Comparison of ENCODE assay signal across 8 cellular contexts in the genomic region with DNA sequence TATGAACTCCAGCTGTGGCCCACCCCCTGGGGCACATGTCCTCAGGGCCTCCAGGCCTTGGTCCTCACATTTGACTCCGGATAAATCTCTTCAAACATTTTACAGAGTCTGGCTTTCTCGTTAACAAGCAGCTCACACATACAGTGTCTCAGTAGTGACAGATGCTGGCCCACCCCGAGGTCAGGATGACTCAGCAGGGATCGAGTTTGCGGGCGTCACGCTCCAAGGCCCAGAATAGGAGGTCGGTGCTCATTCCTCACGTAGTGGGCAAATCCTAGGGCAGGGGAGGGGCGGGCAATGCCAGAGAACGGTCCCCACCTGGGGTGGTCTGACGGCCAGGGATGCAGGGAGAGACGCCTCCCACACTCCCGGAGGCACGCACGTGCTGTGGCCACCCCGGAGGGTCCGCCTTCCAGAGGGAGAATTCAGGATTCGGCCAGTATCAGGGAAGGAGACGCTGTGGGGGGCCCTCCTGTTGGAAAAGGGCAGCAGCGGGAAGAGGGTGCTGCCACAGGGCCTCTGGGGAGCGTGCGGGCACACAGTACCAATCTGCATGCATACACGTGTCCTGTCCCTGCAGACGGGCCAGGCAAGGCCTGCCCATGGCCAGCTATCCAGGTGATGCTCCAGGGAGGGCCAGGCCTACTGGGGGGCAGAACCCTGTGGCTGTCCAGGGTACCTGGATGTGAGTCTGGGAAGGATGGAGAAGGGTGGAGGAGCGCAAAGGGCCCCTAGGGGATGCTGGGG. TPM values are rescaled to one million over a fixed set of nuclear protein-coding genes. Genes with fewer than 3 reads are reported as not detected.
DNase-seq lines count a peak whose midpoint lies in the region; ATAC-seq and TF ChIP-seq lines count a peak whose summit lies in the region.

No MANE protein-coding gene starts in this region.

- no peaks in the 10 kb centered on the region for H3K27me3 ChIP-seq in SJCRH30
- H3K27me3 ChIP-seq in esophagus squamous epithelium, result no peaks in the 10 kb centered on the region
- no peaks in the 10 kb centered on the region for H3K27me3 ChIP-seq in smooth muscle cell (ENCODE audit: low read depth)

- H4K20me1 ChIP-seq in smooth muscle cell (ENCODE audit: low read depth), result peaks cover 97% of the 10 kb centered on the region

- H3K9me3 ChIP-seq in SJCRH30 (replicated peaks), result no peaks in the 10 kb centered on the region
- no peaks in the 10 kb centered on the region for H3K9me3 ChIP-seq in esophagus squamous epithelium
- no peaks in the 10 kb centered on the region for H3K9me3 ChIP-seq in smooth muscle cell (replicated peaks; ENCODE audit: low read depth)

- no peaks in the 10 kb centered on the region for H3K36me3 ChIP-seq in SJCRH30
- no peaks in the 10 kb centered on the region for H3K36me3 ChIP-seq in esophagus squamous epithelium
- H3K36me3 ChIP-seq in smooth muscle cell (ENCODE audit: low read depth), result no peaks in the 10 kb centered on the region

- H3K4me3 Mint-ChIP-seq in activated CD4-positive, alpha-beta T cell treated with anti-CD3 and anti-CD28 coated beads, Interleukin-2, amount 10 ng/mL, durations not matched to agents 7 days and 5 days, result peak overlapping the region; percentile 16

- peaks cover 17% of the 10 kb centered on the region for H3K4me1 ChIP-seq in SJCRH30
- H3K4me1 ChIP-seq in esophagus squamous epithelium, result peaks cover 46 to 99% (median 71%) of the 10 kb centered on the region in 3 donors
- H3K4me1 ChIP-seq in smooth muscle cell (ENCODE audit: low read depth), result peaks cover 8% of the 10 kb centered on the region

- TF ChIP-seq CTCF in esophagus squamous epithelium (IDR thresholded peaks at IDR 0.05), result no peak
- no peak for TF ChIP-seq CTCF in smooth muscle cell (IDR thresholded peaks at IDR 0.05; ENCODE audit: borderline replicate concordance, insufficient read depth, poor library complexity, severe bottlenecking)

- H3K4me1 Mint-ChIP-seq in activated CD4-positive, alpha-beta T cell treated with anti-CD3 and anti-CD28 coated beads, Interleukin-2, amount 10 ng/mL, durations not matched to agents 7 days and 5 days, result peaks cover 78% of the 10 kb centered on the region

- intact Hi-C loops in esophagus squamous epithelium (cut with DNase I), result no loop called here

- no peak for DNase-seq in activated CD4-positive, alpha-beta T cell treated with anti-CD3 and anti-CD28 coated beads, Interleukin-2, amount 10 ng/mL, durations not matched to agents 7 days and 5 days
- DNase-seq in activated CD4-positive, alpha-beta T cell treated with anti-CD3 and anti-CD28 coated beads, Interleukin-2, amount 50 U/mL, for 48 hours, result no peak
- DNase-seq in SJCRH30, result peak; percentile 93 to 96
- no peak for DNase-seq in esophagus squamous epithelium (lab: John Stamatoyannopoulos, UW)
- peak; percentile 32 for DNase-seq in smooth muscle cell (lab: John Stamatoyannopoulos, UW; ENCODE audit: unreplicated experiment)
- no peak for DNase-seq in T-helper 9 cell
- DNase-seq in NCI-H510A treated with DMSO at 0.1 percent for 48 hours (lab: John Stamatoyannopoulos, UW), result no peak

- peak overlapping the region; percentile 83 for H3K27ac Mint-ChIP-seq in activated CD4-positive, alpha-beta T cell treated with anti-CD3 and anti-CD28 coated beads, Interleukin-2, amount 10 ng/mL, durations not matched to agents 7 days and 5 days

- peaks cover 21% of the 10 kb centered on the region for H3K36me3 Mint-ChIP-seq in activated CD4-positive, alpha-beta T cell treated with anti-CD3 and anti-CD28 coated beads, Interleukin-2, amount 10 ng/mL, durations not matched to agents 7 days and 5 days (ENCODE audit: low read depth)

- no peak for ATAC-seq in HG02610 (IDR thresholded peaks at IDR 0.05; ENCODE audit: unreplicated experiment)

- H3K4me2 ChIP-seq in smooth muscle cell, result peak overlapping the region; percentile 67

- no peak overlapping the region for H2AFZ ChIP-seq in smooth muscle cell (ENCODE audit: low read depth)

- H3K27ac ChIP-seq in SJCRH30, result peak overlapping the region; percentile 60
- peak overlapping the region; percentile 72 to 85 (median 82) for H3K27ac ChIP-seq in esophagus squamous epithelium
- H3K27ac ChIP-seq in smooth muscle cell (ENCODE audit: low read depth), result peak overlapping the region; percentile 82

- CTCF ChIA-PET in activated CD4-positive, alpha-beta T cell treated with anti-CD3 and anti-CD28 coated beads, Interleukin-2, amount 10 ng/mL, durations not matched to agents 7 days and 5 days (lab: Charles Lee), result interaction anchor here (1.2 to 4.4 kb wide), 4 partner anchors 8 to 82 kb away, joined by 3 to 20 read pairs (median 8); no protein-coding TSS in a partner anchor

- no peak for TF ChIP-seq POLR2A in esophagus squamous epithelium (IDR thresholded peaks at IDR 0.05)

- H3F3A ChIP-seq in smooth muscle cell (ENCODE audit: low read depth), result peaks cover 23% of the 10 kb centered on the region

- peaks cover 86% of the 10 kb centered on the region for H3K79me2 ChIP-seq in smooth muscle cell (ENCODE audit: low read depth)

- WGBS in esophagus squamous epithelium, 2 donors, result 25 to 31% methylated on average over 7 to 10 of the region's 26 CpGs
- 39% methylated on average over 26 of the region's 26 CpGs for WGBS in smooth muscle cell (ENCODE audit: low lambda C conversion rate)

- H3K9me3 Mint-ChIP-seq in activated CD4-positive, alpha-beta T cell treated with anti-CD3 and anti-CD28 coated beads, Interleukin-2, amount 10 ng/mL, durations not matched to agents 7 days and 5 days, result no peaks in the 10 kb centered on the region

- POLR2A ChIA-PET in activated CD4-positive, alpha-beta T cell treated with anti-CD3 and anti-CD28 coated beads, Interleukin-2, amount 10 ng/mL, durations not matched to agents 7 days and 5 days (lab: Charles Lee), result no interaction called here

- H3K4me3 ChIP-seq in SJCRH30 (peak overlapping the region; percentile 51), esophagus squamous epithelium (peak overlapping the region in 3 of 4 donors; percentile 6 to 38 (median 25)), smooth muscle cell (no peak overlapping the region)

- H3K27me3 Mint-ChIP-seq in activated CD4-positive, alpha-beta T cell treated with anti-CD3 and anti-CD28 coated beads, Interleukin-2, amount 10 ng/mL, durations not matched to agents 7 days and 5 days, result no peaks in the 10 kb centered on the region

- no peak overlapping the region for H3K9ac ChIP-seq in smooth muscle cell (ENCODE audit: low read depth)

RNA-seq across cellular contexts. Expression of a gene that starts 8.6 kb away (rescaled TPM):
- 10 to 100 TPM; 73.1 to 77.1 TPM for total RNA-seq in activated CD4-positive, alpha-beta T cell treated with anti-CD3 and anti-CD28 coated beads, Interleukin-2, amount 10 ng/mL, durations not matched to agents 7 days and 5 days
- total RNA-seq in SJCRH30 (2014; rRNA removed; shearing (Covaris generic)), result 73.8 and 79.8 TPM in 2 replicates
- total RNA-seq in esophagus squamous epithelium (100 to 1,000 TPM in 3 of 4 donors, 10 to 100 TPM in 1; 75.3 to 179 (median 145) TPM), smooth muscle cell (40.5 and 51.3 TPM in 2 replicates)
- polyA plus RNA-seq in smooth muscle cell, result 58.8 and 153 TPM in 2 replicates

Comparison
In these comparisons a context has a peak if more than half of its experiments do, and no peak if none do; other contexts are left out.
1. DNase-seq: peak in SJCRH30 (2 of 2) and smooth muscle cell (single experiment); none in activated CD4-positive, alpha-beta T cell treated with anti-CD3 and anti-CD28 coated beads, Interleukin-2, amount 10 ng/mL, durations not matched to agents 7 days and 5 days (single experiment), activated CD4-positive, alpha-beta T cell treated with anti-CD3 and anti-CD28 coated beads, Interleukin-2, amount 50 U/mL, for 48 hours (0 of 2), esophagus squamous epithelium (single experiment), T-helper 9 cell (single experiment) and NCI-H510A treated with DMSO at 0.1 percent for 48 hours (single experiment).
2. Peak in every context shown above with its lines, with median percentiles within 50 percentile points of each other: H3K27ac ChIP-seq.